Comparison of ENCODE assay signal across 24 cellular contexts in the genomic region with DNA sequence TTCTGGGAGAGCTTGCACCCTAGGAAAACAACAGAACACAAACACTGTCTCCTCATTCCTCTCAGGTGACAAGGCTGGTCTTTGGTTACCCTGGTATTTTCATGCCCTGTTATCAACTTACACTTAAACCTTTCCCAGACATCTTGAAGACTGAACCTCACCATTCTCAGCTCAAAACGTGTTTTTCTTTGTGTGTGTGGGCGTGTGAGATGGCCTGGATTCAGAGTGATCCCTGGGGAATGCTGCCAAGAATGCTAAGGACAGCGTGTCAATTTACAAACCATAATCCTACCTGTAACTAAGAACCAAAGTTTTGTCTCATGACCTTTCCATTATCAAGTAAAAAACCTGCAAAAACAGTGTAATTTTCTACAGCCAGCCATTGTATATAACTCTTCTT. TPM values are rescaled to one million over a fixed set of nuclear protein-coding genes. Genes with fewer than 3 reads are reported as not detected.
DNase-seq lines count a peak whose midpoint lies in the region; ATAC-seq and TF ChIP-seq lines count a peak whose summit lies in the region.
"Had no signal": no experiment of that assay in that cellular context is flagged by ENCODE, and none has a peak within 500 bp of the region (broad histone marks: within the 10 kb centered on the region; RNA-seq: fewer than 3 reads in every experiment).

No MANE protein-coding gene starts in this region.

- H3K4me3 Mint-ChIP-seq in nephron progenitor cell (no peak overlapping the region), WTC11 (no peak overlapping the region)
- H3K4me3 Mint-ChIP-seq: activated naive CD8-positive, alpha-beta T cell treated with anti-CD3 and anti-CD28 coated beads, Interleukin-2, amount 50 U/mL, for 24 hours; CD8-positive, alpha-beta T cell; naive B cell had no signal

- H3K4me1 ChIP-seq in HEK293 (ENCODE audit: control insufficient read depth, insufficient read depth, low read length) (no peaks in the 10 kb centered on the region; the same call in 1 of the 2 replicates), esophagus muscularis mucosa (no peaks in the 10 kb centered on the region), mucosa of descending colon (ENCODE audit: low read depth) (no peaks in the 10 kb centered on the region)
- H3K4me1 ChIP-seq: pancreas, sigmoid colon had no signal

- H3K27me3 Mint-ChIP-seq in nephron progenitor cell (ENCODE audit: low read depth, poor library complexity) (peaks cover 22% of the 10 kb centered on the region), WTC11 (ENCODE audit: low read depth) (no peaks in the 10 kb centered on the region; the same call in 1 of the 2 replicates)
- H3K27me3 Mint-ChIP-seq: activated naive CD8-positive, alpha-beta T cell treated with anti-CD3 and anti-CD28 coated beads, Interleukin-2, amount 50 U/mL, for 24 hours had no signal

- H3K27me3 ChIP-seq in esophagus muscularis mucosa: no peaks in the 10 kb centered on the region
- H3K27me3 ChIP-seq: MG63, pancreas, sigmoid colon had no signal

- H3K4me3 ChIP-seq in HEK293 (ENCODE audit: low read depth, low read length) (no peak overlapping the region), esophagus muscularis mucosa (no peak overlapping the region), mucosa of descending colon (no peak overlapping the region)
- H3K4me3 ChIP-seq: lung, MG63, pancreas, sigmoid colon had no signal

- H3K27ac Mint-ChIP-seq in nephron progenitor cell (peak overlapping the region; percentile 9), WTC11 (no peak overlapping the region)
- H3K27ac Mint-ChIP-seq: activated naive CD8-positive, alpha-beta T cell treated with anti-CD3 and anti-CD28 coated beads, Interleukin-2, amount 50 U/mL, for 24 hours; CD8-positive, alpha-beta T cell; naive B cell had no signal

- TF ChIP-seq EP300 in esophagus muscularis mucosa (IDR thresholded peaks at IDR 0.05): no peak

- H3K9me3 ChIP-seq in HEK293 (ENCODE audit: control insufficient read depth, insufficient read depth, low read depth, low read length): no peaks in the 10 kb centered on the region
- no peaks in the 10 kb centered on the region for H3K9me3 ChIP-seq in esophagus muscularis mucosa
- no peaks in the 10 kb centered on the region for H3K9me3 ChIP-seq in mucosa of descending colon
- H3K9me3 ChIP-seq: MG63, pancreas, sigmoid colon had no signal

- H3K9me3 Mint-ChIP-seq in nephron progenitor cell: no peaks in the 10 kb centered on the region
- H3K9me3 Mint-ChIP-seq in WTC11: no peaks in the 10 kb centered on the region
- H3K9me3 Mint-ChIP-seq: activated naive CD8-positive, alpha-beta T cell treated with anti-CD3 and anti-CD28 coated beads, Interleukin-2, amount 50 U/mL, for 24 hours; CD8-positive, alpha-beta T cell had no signal

- WGBS in esophagus muscularis mucosa: 38% methylated on average over 3 of the region's 3 CpGs

- POLR2A ChIA-PET in HEK293 (lab: Yijun Ruan, JAX) (no interaction called here), WTC11 (lab: Charles Lee) (no interaction called here)

- ATAC-seq in WTC11: no peak
- no peak for ATAC-seq in HG03159 (IDR thresholded peaks at IDR 0.05; ENCODE audit: unreplicated experiment)
- no peak for ATAC-seq in mucosa of descending colon
- ATAC-seq: activated naive CD8-positive, alpha-beta T cell treated with anti-CD3 and anti-CD28 coated beads, Interleukin-2, amount 50 U/mL, for 24 hours; CD8-positive, alpha-beta T cell; pancreas had no signal

- no peak for TF ChIP-seq POLR2A in esophagus muscularis mucosa (IDR thresholded peaks at IDR 0.05; ENCODE audit: low read depth)

- TF ChIP-seq CTCF in HEK293 (tag by site-specific recombination; IDR thresholded peaks at IDR 0.05) (no peak), esophagus muscularis mucosa (IDR thresholded peaks at IDR 0.05) (no peak), nephron progenitor cell (IDR thresholded peaks at IDR 0.05) (no peak), WTC11 (IDR thresholded peaks at IDR 0.05) (no peak), mucosa of descending colon (IDR thresholded peaks at IDR 0.05) (no peak)

- H3K27ac ChIP-seq in HEK293 (ENCODE audit: extremely low read depth, low read depth, low read length) (no peak overlapping the region), esophagus muscularis mucosa (replicated peaks in 1 of 4) (no peak overlapping the region)
- H3K27ac ChIP-seq: pancreas, sigmoid colon had no signal

- DNase-seq in NCI-H69 (lab: John Stamatoyannopoulos, UW): peak; percentile 30
- peak; percentile 50 for DNase-seq in esophagus muscularis mucosa (ENCODE audit: extremely low spot score)
- DNase-seq in nephron progenitor cell: no peak
- DNase-seq in WTC11 (ENCODE audit: low spot score): no peak
- DNase-seq in RPMI8226: no peak
- no peak for DNase-seq in mucosa of descending colon
- DNase-seq: activated CD4-positive, alpha-beta T cell treated with anti-CD3 and anti-CD28 coated beads for 48 hours; activated naive CD8-positive, alpha-beta T cell treated with anti-CD3 and anti-CD28 coated beads, Interleukin-2, amount 50 U/mL, for 24 hours; caudate nucleus; CD8-positive, alpha-beta T cell; erythroblast; MG63; naive B cell; NCI-H1436 treated with DMSO at 0.1 percent for 48 hours; NCI-H446 treated with DMSO at 0.1 percent for 48 hours; pancreas; sigmoid colon; stimulated activated CD4-positive, alpha-beta T cell treated with anti-CD3 and anti-CD28 coated beads, Interleukin-1b, Interleukin-23, amount 100 ng/mL, for 48 hours; stimulated activated naive CD4-positive, alpha-beta T cell treated with Interleukin-2 at 50 U/mL for 16 hours; SW 1271; trophoblast cell had no signal

- H3K4me1 Mint-ChIP-seq in nephron progenitor cell: peaks cover 19% of the 10 kb centered on the region
- H3K4me1 Mint-ChIP-seq in WTC11: no peaks in the 10 kb centered on the region
- H3K4me1 Mint-ChIP-seq: activated naive CD8-positive, alpha-beta T cell treated with anti-CD3 and anti-CD28 coated beads, Interleukin-2, amount 50 U/mL, for 24 hours; naive B cell had no signal

- H3K36me3 ChIP-seq in HEK293 (ENCODE audit: control insufficient read depth in 2 of 2, insufficient read depth in 1 of 2, low read length in 2 of 2) (no peaks in the 10 kb centered on the region), esophagus muscularis mucosa (no peaks in the 10 kb centered on the region), mucosa of descending colon (ENCODE audit: low read depth) (no peaks in the 10 kb centered on the region)
- H3K36me3 ChIP-seq: MG63, pancreas, sigmoid colon had no signal

- no peaks in the 10 kb centered on the region for H3K36me3 Mint-ChIP-seq in nephron progenitor cell (ENCODE audit: low read depth)
- no peaks in the 10 kb centered on the region for H3K36me3 Mint-ChIP-seq in WTC11
- H3K36me3 Mint-ChIP-seq: CD8-positive, alpha-beta T cell; naive B cell had no signal

- CTCF ChIA-PET in HEK293 (lab: Yijun Ruan, JAX): interaction anchor here (0.7 to 3.7 kb wide), 4 partner anchors 13 to 645 kb away, joined by 3 to 23 read pairs (median 4); no protein-coding TSS in a partner anchor
- CTCF ChIA-PET in WTC11 (lab: Charles Lee): interaction anchor here (1.1 kb wide), 1 partner anchor 12 kb away, joined by 5 read pairs; no protein-coding TSS in a partner anchor

- intact Hi-C loops in esophagus muscularis mucosa (cut with DNase I) (no loop called here), mucosa of descending colon (cut with DNase I, micrococcal nuclease) (no loop called here)

TF ChIP-seq in HEK293, 187 proteins besides CTCF, POLR2A, EP300 and RAD21 (continues in another document):
- 0 out of 2 replicates have a peak, but pooled peaks have one; percentile 14 for TF ChIP-seq SP7 (tag by site-specific recombination; IDR thresholded peaks at IDR 0.05)
- TF ChIP-seq, protein P1, sequence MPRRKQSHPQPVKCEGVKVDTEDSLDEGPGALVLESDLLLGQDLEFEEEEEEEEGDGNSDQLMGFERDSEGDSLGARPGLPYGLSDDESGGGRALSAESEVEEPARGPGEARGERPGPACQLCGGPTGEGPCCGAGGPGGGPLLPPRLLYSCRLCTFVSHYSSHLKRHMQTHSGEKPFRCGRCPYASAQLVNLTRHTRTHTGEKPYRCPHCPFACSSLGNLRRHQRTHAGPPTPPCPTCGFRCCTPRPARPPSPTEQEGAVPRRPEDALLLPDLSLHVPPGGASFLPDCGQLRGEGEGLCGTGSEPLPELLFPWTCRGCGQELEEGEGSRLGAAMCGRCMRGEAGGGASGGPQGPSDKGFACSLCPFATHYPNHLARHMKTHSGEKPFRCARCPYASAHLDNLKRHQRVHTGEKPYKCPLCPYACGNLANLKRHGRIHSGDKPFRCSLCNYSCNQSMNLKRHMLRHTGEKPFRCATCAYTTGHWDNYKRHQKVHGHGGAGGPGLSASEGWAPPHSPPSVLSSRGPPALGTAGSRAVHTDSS (tag by site-specific recombination; IDR thresholded peaks at IDR 0.05): no peak

TF ChIP-seq in WTC11, 78 proteins besides CTCF, POLR2A, EP300 and RAD21 (continues in another document):
- no peak for TF ChIP-seq CBFB (CRISPR knock-in tag; IDR thresholded peaks at IDR 0.05; ENCODE audit: low read depth)
- no peak for TF ChIP-seq ZNF121 (CRISPR knock-in tag; IDR thresholded peaks at IDR 0.05)
- TF ChIP-seq ESRRA (CRISPR knock-in tag; IDR thresholded peaks at IDR 0.05; ENCODE audit: borderline replicate concordance): no peak
- no peak for TF ChIP-seq ELF4 (CRISPR knock-in tag; IDR thresholded peaks at IDR 0.05; ENCODE audit: low read depth)
- no peak for TF ChIP-seq NR1H2 (CRISPR knock-in tag; IDR thresholded peaks at IDR 0.05)
- TF ChIP-seq ATF1 (CRISPR knock-in tag; IDR thresholded peaks at IDR 0.05): no peak
- TF ChIP-seq FOXP1 (CRISPR knock-in tag; IDR thresholded peaks at IDR 0.05; ENCODE audit: borderline replicate concordance): no peak
- TF ChIP-seq, protein P2, sequence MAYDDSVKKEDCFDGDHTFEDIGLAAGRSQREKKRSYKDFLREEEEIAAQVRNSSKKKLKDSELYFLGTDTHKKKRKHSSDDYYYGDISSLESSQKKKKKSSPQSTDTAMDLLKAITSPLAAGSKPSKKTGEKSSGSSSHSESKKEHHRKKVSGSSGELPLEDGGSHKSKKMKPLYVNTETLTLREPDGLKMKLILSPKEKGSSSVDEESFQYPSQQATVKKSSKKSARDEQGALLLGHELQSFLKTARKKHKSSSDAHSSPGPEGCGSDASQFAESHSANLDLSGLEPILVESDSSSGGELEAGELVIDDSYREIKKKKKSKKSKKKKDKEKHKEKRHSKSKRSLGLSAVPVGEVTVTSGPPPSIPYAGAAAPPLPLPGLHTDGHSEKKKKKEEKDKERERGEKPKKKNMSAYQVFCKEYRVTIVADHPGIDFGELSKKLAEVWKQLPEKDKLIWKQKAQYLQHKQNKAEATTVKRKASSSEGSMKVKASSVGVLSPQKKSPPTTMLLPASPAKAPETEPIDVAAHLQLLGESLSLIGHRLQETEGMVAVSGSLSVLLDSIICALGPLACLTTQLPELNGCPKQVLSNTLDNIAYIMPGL (CRISPR knock-in tag; IDR thresholded peaks at IDR 0.05): no peak

RNA-seq across cellular contexts. Expression of a gene that starts 33.3 kb away (rescaled TPM):
- not detected for total RNA-seq in esophagus muscularis mucosa
- total RNA-seq in WTC11 (2021): not detected in 3 replicates
- total RNA-seq in mucosa of descending colon: not detected
- total RNA-seq: CD8-positive, alpha-beta T cell; sigmoid colon had no signal

RNA-seq across cellular contexts. Expression of a gene that starts 41.6 kb away (rescaled TPM):
- total RNA-seq in esophagus muscularis mucosa (100 to 1,000 TPM in 1 of 4 donors, 10 to 100 TPM in 3; 72.8 to 163 (median 84.4) TPM), WTC11 (2021) (9.3 to 13.2 TPM (median 11.5 TPM) in 3 replicates), mucosa of descending colon (100 to 1,000 TPM in 1 of 3 donors, 10 to 100 TPM in 2; 75.7 to 111 (median 89.5) TPM)

Comparison
In these comparisons a context has a peak if more than half of its experiments do, and no peak if none do; other contexts are left out.
1. DNase-seq: peak in NCI-H69 (single experiment) and esophagus muscularis mucosa (single experiment); none in nephron progenitor cell (single experiment), WTC11 (single experiment), RPMI8226 (single experiment) and mucosa of descending colon (0 of 3).